8 cellular contexts compared by ENCODE assay signal in genomic region chr1:155135416-155136197, GRCh38. TPM values are rescaled to one million over a fixed set of nuclear protein-coding genes. Genes with fewer than 3 reads are reported as not detected.
DNase-seq lines count a peak whose midpoint lies in the region; ATAC-seq and TF ChIP-seq lines count a peak whose summit lies in the region.

SLC50A1 (plus strand) TSS chr1:155135852; CDS start chr1:155135912, 60 bp downstream.

- peak within 1 kb of the TSS; percentile 81 for H3K4me3 ChIP-seq in epithelial cell of esophagus (ENCODE audit: low read length)

- ATAC-seq in GM21576 (IDR thresholded peaks at IDR 0.05; ENCODE audit: unreplicated experiment) = peak; percentile 55

- TF ChIP-seq RAD21 in Ishikawa (IDR thresholded peaks at IDR 0.05; ENCODE audit: low read depth) = no peak

- 0 out of 2 replicates have a peak, but pooled peaks have one; percentile 9 for TF ChIP-seq EP300 in Ishikawa (IDR thresholded peaks at IDR 0.05; ENCODE audit: borderline replicate concordance)

- DNase-seq in DMS 273 treated with DMSO at 0.1 percent for 48 hours (lab: John Stamatoyannopoulos, UW) (peak; percentile 80), OCI-M2 (lab: John Stamatoyannopoulos, UW; ENCODE audit: unreplicated experiment) (peak; percentile 76), activated T-cell treated with anti-CD3 and anti-CD28 coated beads for 24 hours (ENCODE audit: low read depth) (peak; percentile 89), epithelial cell of esophagus (ENCODE audit: low read depth) (peak; percentile 96), mucosa of gallbladder (ENCODE audit: low spot score) (peak; percentile 95)
- peak; percentile 89 for DNase-seq in stimulated activated CD8-positive, alpha-beta memory T cell treated with anti-CD3 and anti-CD28 coated beads, Interleukin-4, amount 100 ng/mL, for 24 hours (ENCODE audit: low read depth)

- TF ChIP-seq CTCF in epithelial cell of esophagus (IDR thresholded peaks at IDR 0.05; ENCODE audit: insufficient read depth, low read depth, low read length, missing control alignments) = peak; percentile 26

TF ChIP-seq in Ishikawa, 13 proteins besides CTCF, POLR2A, EP300 and RAD21:
- peak; percentile 7 for TF ChIP-seq MAX (IDR thresholded peaks at IDR 0.05)
- no peak for TF ChIP-seq NFIC (IDR thresholded peaks at IDR 0.05)
- TF ChIP-seq TEAD4 (IDR thresholded peaks at IDR 0.05) = no peak
- TF ChIP-seq CREB1 (IDR thresholded peaks at IDR 0.05; ENCODE audit: low read depth) = peak; percentile 27
- TF ChIP-seq, protein P1, sequence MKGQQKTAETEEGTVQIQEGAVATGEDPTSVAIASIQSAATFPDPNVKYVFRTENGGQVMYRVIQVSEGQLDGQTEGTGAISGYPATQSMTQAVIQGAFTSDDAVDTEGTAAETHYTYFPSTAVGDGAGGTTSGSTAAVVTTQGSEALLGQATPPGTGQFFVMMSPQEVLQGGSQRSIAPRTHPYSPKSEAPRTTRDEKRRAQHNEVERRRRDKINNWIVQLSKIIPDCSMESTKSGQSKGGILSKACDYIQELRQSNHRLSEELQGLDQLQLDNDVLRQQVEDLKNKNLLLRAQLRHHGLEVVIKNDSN (IDR thresholded peaks at IDR 0.05) = no peak
- peak; percentile 83 for TF ChIP-seq TAF1 (IDR thresholded peaks at IDR 0.05; ENCODE audit: low read depth)
- peak; percentile 66 for TF ChIP-seq ZBTB7A (IDR thresholded peaks at IDR 0.05; ENCODE audit: low read depth)
- TF ChIP-seq EGR1 (IDR thresholded peaks at IDR 0.05) = peak; percentile 84
- TF ChIP-seq YY1 (IDR thresholded peaks at IDR 0.05; ENCODE audit: low read depth) = peak; percentile 75
- no peak for TF ChIP-seq TCF12 (IDR thresholded peaks at IDR 0.05; ENCODE audit: low read depth)
- no peak for TF ChIP-seq FOXM1 (IDR thresholded peaks at IDR 0.05; ENCODE audit: borderline replicate concordance, low read depth)
- TF ChIP-seq, protein P2, sequence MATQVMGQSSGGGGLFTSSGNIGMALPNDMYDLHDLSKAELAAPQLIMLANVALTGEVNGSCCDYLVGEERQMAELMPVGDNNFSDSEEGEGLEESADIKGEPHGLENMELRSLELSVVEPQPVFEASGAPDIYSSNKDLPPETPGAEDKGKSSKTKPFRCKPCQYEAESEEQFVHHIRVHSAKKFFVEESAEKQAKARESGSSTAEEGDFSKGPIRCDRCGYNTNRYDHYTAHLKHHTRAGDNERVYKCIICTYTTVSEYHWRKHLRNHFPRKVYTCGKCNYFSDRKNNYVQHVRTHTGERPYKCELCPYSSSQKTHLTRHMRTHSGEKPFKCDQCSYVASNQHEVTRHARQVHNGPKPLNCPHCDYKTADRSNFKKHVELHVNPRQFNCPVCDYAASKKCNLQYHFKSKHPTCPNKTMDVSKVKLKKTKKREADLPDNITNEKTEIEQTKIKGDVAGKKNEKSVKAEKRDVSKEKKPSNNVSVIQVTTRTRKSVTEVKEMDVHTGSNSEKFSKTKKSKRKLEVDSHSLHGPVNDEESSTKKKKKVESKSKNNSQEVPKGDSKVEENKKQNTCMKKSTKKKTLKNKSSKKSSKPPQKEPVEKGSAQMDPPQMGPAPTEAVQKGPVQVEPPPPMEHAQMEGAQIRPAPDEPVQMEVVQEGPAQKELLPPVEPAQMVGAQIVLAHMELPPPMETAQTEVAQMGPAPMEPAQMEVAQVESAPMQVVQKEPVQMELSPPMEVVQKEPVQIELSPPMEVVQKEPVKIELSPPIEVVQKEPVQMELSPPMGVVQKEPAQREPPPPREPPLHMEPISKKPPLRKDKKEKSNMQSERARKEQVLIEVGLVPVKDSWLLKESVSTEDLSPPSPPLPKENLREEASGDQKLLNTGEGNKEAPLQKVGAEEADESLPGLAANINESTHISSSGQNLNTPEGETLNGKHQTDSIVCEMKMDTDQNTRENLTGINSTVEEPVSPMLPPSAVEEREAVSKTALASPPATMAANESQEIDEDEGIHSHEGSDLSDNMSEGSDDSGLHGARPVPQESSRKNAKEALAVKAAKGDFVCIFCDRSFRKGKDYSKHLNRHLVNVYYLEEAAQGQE (IDR thresholded peaks at IDR 0.05; ENCODE audit: low read depth) = no peak
- no peak for TF ChIP-seq CEBPB (IDR thresholded peaks at IDR 0.05)

RNA-seq across cellular contexts. Expression of gene SLC50A1, which starts in this region (rescaled TPM):
- 54.7 TPM for total RNA-seq in mucosa of gallbladder

Comparison
In these comparisons a context has a peak if more than half of its experiments do, and no peak if none do; other contexts are left out.
1. Peak in every context shown above with its lines: DNase-seq, ATAC-seq and H3K4me3 ChIP-seq.